Comparison of ENCODE assay signal across 1 cellular context in genomic region chr3:179355996-179356395, GRCh38.
TF ChIP-seq lines count a peak whose summit lies in the region.

No MANE protein-coding gene starts in this region.

TF ChIP-seq in GM12878, 131 proteins besides CTCF, POLR2A, EP300 and RAD21:
- TF ChIP-seq NFXL1 (IDR thresholded peaks at IDR 0.05; ENCODE audit: borderline replicate concordance) = no peak
- no peak for TF ChIP-seq SIN3A (IDR thresholded peaks at IDR 0.05; ENCODE audit: low read depth, low read length)
- no peak for TF ChIP-seq TAF1 (IDR thresholded peaks at IDR 0.05; ENCODE audit: borderline replicate concordance, low read depth, low read length)
- TF ChIP-seq MTA2 (IDR thresholded peaks at IDR 0.05; ENCODE audit: low read depth) = no peak
- no peak for TF ChIP-seq RFX5 (IDR thresholded peaks at IDR 0.05; ENCODE audit: low read depth, low read length)
- TF ChIP-seq WRNIP1 (IDR thresholded peaks at IDR 0.05; ENCODE audit: borderline replicate concordance, low read depth, low read length) = no peak
- no peak for TF ChIP-seq ZBTB40 (IDR thresholded peaks at IDR 0.05; ENCODE audit: borderline replicate concordance)
- TF ChIP-seq EGR1 (IDR thresholded peaks at IDR 0.05; ENCODE audit: borderline replicate concordance in 1 of 2, low read depth in 2 of 2, low read length in 2 of 2) = no peak
